8 cellular contexts compared by ENCODE assay signal in genomic region chrX:100643943-100644587, GRCh38. TPM values are rescaled to one million over a fixed set of nuclear protein-coding genes. Genes with fewer than 3 reads are reported as not detected.
DNase-seq lines count a peak whose midpoint lies in the region; ATAC-seq and TF ChIP-seq lines count a peak whose summit lies in the region.

SRPX2 (plus strand) TSS chrX:100644199; CDS start chrX:100646323, 2,124 bp downstream.

- H3K4me1 ChIP-seq in skeletal muscle satellite cell (ENCODE audit: control insufficient read depth, insufficient read depth, low read length): peaks cover 41% of the 10 kb centered on the region

- TF ChIP-seq CTCF in foreskin fibroblast (IDR thresholded peaks at IDR 0.05; ENCODE audit: low read depth, low read length): no peak

- H3K27me3 ChIP-seq in skeletal muscle satellite cell (ENCODE audit: control insufficient read depth, insufficient read depth, low read length): no peaks in the 10 kb centered on the region

- H3K27me3 Mint-ChIP-seq in activated T-cell treated with anti-CD3 and anti-CD28 coated beads, Interleukin-2, amount 50 U/mL, for 24 hours: peaks cover 74% of the 10 kb centered on the region

- H3K9me3 ChIP-seq in skeletal muscle satellite cell (replicated peaks; ENCODE audit: low read length): no peaks in the 10 kb centered on the region

- H3K9ac ChIP-seq in skeletal muscle satellite cell (ENCODE audit: low read depth, low read length): peak within 1 kb of the TSS; percentile 81

- H3K9me3 Mint-ChIP-seq in activated T-cell treated with anti-CD3 and anti-CD28 coated beads, Interleukin-2, amount 50 U/mL, for 24 hours: no peaks in the 10 kb centered on the region

- DNase-seq in RKO (ENCODE audit: low spot score) (peak; percentile 94), foreskin fibroblast (peak; percentile 81 to 90), RPMI8226 (no peak)
- no peak for DNase-seq in activated CD4-positive, CD25-positive, alpha-beta regulatory T cell treated with anti-CD3 and anti-CD28 coated beads, Interleukin-2, amount 50 U/mL, for 72 hours
- no peak for DNase-seq in activated T-cell treated with anti-CD3 and anti-CD28 coated beads, Interleukin-2, amount 50 U/mL, for 24 hours

- ATAC-seq in GM18867 (IDR thresholded peaks at IDR 0.05; ENCODE audit: unreplicated experiment): peak; percentile 58
- no peak for ATAC-seq in HG02623 (IDR thresholded peaks at IDR 0.05; ENCODE audit: unreplicated experiment)

- H3K36me3 ChIP-seq in skeletal muscle satellite cell (ENCODE audit: insufficient read depth, low read length): no peaks in the 10 kb centered on the region

- no peak within 1 kb of the TSS for H3K4me3 Mint-ChIP-seq in activated T-cell treated with anti-CD3 and anti-CD28 coated beads, Interleukin-2, amount 50 U/mL, for 24 hours

- H3K4me3 ChIP-seq in foreskin fibroblast (ENCODE audit: low read depth in 1 of 2, low read length in 2 of 2) (peak within 1 kb of the TSS; percentile 50 to 55), skeletal muscle satellite cell (ENCODE audit: low read length) (peak within 1 kb of the TSS; percentile 70)

- no peaks in the 10 kb centered on the region for H3K4me1 Mint-ChIP-seq in activated T-cell treated with anti-CD3 and anti-CD28 coated beads, Interleukin-2, amount 50 U/mL, for 24 hours (ENCODE audit: low read depth)

- H3K36me3 Mint-ChIP-seq in activated T-cell treated with anti-CD3 and anti-CD28 coated beads, Interleukin-2, amount 50 U/mL, for 24 hours (ENCODE audit: low read depth): no peaks in the 10 kb centered on the region

- H3K4me2 ChIP-seq in skeletal muscle satellite cell (ENCODE audit: low read length): peak within 1 kb of the TSS; percentile 78

- no peak within 1 kb of the TSS for H3K27ac Mint-ChIP-seq in activated T-cell treated with anti-CD3 and anti-CD28 coated beads, Interleukin-2, amount 50 U/mL, for 24 hours

RNA-seq across cellular contexts. Expression of gene SRPX2, which starts in this region (rescaled TPM):
- total RNA-seq in skeletal muscle satellite cell (2012; rRNA removed): 53.7 and 99.2 TPM in 2 replicates

Comparison
In these comparisons a context has a peak if more than half of its experiments do, and no peak if none do; other contexts are left out.
1. DNase-seq: peak in RKO (single experiment) and foreskin fibroblast (2 of 2); none in activated CD4-positive, CD25-positive, alpha-beta regulatory T cell treated with anti-CD3 and anti-CD28 coated beads, Interleukin-2, amount 50 U/mL, for 72 hours (single experiment), RPMI8226 (single experiment) and activated T-cell treated with anti-CD3 and anti-CD28 coated beads, Interleukin-2, amount 50 U/mL, for 24 hours (single experiment).